8 cellular contexts compared by ENCODE assay signal in the genomic region with DNA sequence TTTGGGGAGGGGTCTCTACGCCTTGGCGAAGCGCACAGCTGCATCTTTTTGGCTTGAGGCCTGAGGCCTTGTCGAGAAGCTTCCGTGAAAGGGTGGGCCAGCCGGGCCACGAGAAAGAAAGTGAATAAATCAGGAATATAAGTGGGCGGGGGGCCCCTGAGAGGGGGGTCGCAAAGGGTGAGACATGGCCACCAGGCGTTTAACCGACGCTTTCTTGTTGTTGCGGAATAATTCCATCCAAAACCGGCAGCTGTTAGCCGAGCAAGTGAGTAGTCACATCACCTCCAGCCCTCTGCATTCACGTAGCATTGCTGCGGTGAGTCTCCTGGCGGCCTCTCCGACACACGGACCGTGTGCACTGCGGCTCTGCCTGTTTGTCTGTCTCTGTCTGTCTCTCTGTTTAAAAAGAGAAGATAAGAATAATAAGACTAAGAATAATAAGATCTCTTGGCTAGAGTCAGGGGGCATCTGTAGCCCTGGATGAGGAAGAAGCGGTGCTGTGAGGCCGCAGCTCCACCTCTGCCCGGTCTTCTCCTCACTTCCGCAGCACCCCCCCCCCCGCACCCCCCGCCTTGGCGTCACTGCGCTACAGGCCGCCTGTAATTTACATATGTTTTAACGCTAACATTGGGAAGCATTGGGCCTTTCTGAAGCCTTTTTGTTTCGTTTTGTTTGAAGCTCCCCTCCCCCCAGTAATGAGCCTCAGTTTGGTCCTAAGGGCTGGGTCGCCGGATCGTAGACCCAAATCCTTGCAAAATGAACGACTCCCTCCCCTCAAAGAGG. TPM values are rescaled to one million over a fixed set of nuclear protein-coding genes. Genes with fewer than 3 reads are reported as not detected.
DNase-seq lines count a peak whose midpoint lies in the region; ATAC-seq and TF ChIP-seq lines count a peak whose summit lies in the region.

No MANE protein-coding gene starts in this region.

- H3K9me3 Mint-ChIP-seq in naive B cell: no peaks in the 10 kb centered on the region

- H3K4me3 ChIP-seq in Peyer's patch: peak overlapping the region; percentile 62 to 91 (median 84)

- peak in 2 of 6 experiments; percentile 10 to 11 for TF ChIP-seq CTCF in Peyer's patch (IDR thresholded peaks at IDR 0.05)

- H3K27ac ChIP-seq in Peyer's patch (peak overlapping the region; percentile 84 to 99 (median 94)), temporal lobe (ENCODE audit: low read depth, low read length) (peak overlapping the region; percentile 62)

- H3K9me3 ChIP-seq in Peyer's patch: no peaks in the 10 kb centered on the region

- no peaks in the 10 kb centered on the region for H3K36me3 Mint-ChIP-seq in naive B cell

- H3K27me3 ChIP-seq in Peyer's patch: no peaks in the 10 kb centered on the region

- DNase-seq in Ammon's horn (ENCODE audit: low spot score) (peak; percentile 60), Peyer's patch (peak; percentile 71 to 88 (median 84)), fibroblast of peridontal ligament (ENCODE audit: extremely low read depth) (peak; percentile 72), naive B cell (peak; percentile 75)
- DNase-seq in activated effector memory CD4-positive, alpha-beta T cell treated with anti-CD3 and anti-CD28 coated beads, Interleukin-2, amount 50 U/mL, for 16 hours: peak; percentile 88

- H3K36me3 ChIP-seq in Peyer's patch: no peaks in the 10 kb centered on the region

- peak; percentile 10 to 60 for TF ChIP-seq POLR2A in Peyer's patch (IDR thresholded peaks at IDR 0.05)

- H3K4me1 ChIP-seq in Peyer's patch: peaks cover 3 to 47% (median 5%) of the 10 kb centered on the region in 4 donors

- peak overlapping the region; percentile 95 to 99 (median 98) for H3K27ac Mint-ChIP-seq in naive B cell

- ATAC-seq in GM18907 (IDR thresholded peaks at IDR 0.05; ENCODE audit: unreplicated experiment) (peak; percentile 56), HG03442 (IDR thresholded peaks at IDR 0.05; ENCODE audit: unreplicated experiment) (peak; percentile 31), naive B cell (ENCODE audit: low read depth in 2 of 2) (peak; percentile 70 to 72)

- H3K27me3 Mint-ChIP-seq in naive B cell: peaks cover 0 to under 1% (median 0%) of the 10 kb centered on the region in 3 donors

- H3K4me1 Mint-ChIP-seq in naive B cell: peaks cover 23 to 35% (median 32%) of the 10 kb centered on the region in 3 donors

- peak overlapping the region; percentile 89 to 99 (median 98) for H3K4me3 Mint-ChIP-seq in naive B cell

RNA-seq across cellular contexts. Expression of gene STX16, which starts 0.9 kb away (rescaled TPM):
- 100 to 1,000 TPM in 1 of 4 donors, 10 to 100 TPM in 3; 58.0 to 262 (median 84.0) TPM for total RNA-seq in Peyer's patch
- 10 to 100 TPM; 15.7 to 35.7 (median 20.8) TPM for polyA plus RNA-seq in naive B cell (ENCODE audit: low read depth in 6 of 6)
- 34.2 TPM for total RNA-seq in temporal lobe

RNA-seq across cellular contexts. Expression of gene NPEPL1, which starts 40.6 kb away (rescaled TPM):
- total RNA-seq in Peyer's patch (10 to 100 TPM; 36.3 to 80.4 (median 63.0) TPM), temporal lobe (8.9 TPM)
- polyA plus RNA-seq in naive B cell (ENCODE audit: low read depth in 6 of 6): 1 to 10 TPM; 4.2 to 8.4 (median 6.0) TPM

Comparison
In these comparisons a context has a peak if more than half of its experiments do, and no peak if none do; other contexts are left out.
1. Peak in every context shown above with its lines: DNase-seq, ATAC-seq, H3K4me3 ChIP-seq and H3K27ac ChIP-seq.